Comparison of ENCODE assay signal across 20 cellular contexts in the genomic region with DNA sequence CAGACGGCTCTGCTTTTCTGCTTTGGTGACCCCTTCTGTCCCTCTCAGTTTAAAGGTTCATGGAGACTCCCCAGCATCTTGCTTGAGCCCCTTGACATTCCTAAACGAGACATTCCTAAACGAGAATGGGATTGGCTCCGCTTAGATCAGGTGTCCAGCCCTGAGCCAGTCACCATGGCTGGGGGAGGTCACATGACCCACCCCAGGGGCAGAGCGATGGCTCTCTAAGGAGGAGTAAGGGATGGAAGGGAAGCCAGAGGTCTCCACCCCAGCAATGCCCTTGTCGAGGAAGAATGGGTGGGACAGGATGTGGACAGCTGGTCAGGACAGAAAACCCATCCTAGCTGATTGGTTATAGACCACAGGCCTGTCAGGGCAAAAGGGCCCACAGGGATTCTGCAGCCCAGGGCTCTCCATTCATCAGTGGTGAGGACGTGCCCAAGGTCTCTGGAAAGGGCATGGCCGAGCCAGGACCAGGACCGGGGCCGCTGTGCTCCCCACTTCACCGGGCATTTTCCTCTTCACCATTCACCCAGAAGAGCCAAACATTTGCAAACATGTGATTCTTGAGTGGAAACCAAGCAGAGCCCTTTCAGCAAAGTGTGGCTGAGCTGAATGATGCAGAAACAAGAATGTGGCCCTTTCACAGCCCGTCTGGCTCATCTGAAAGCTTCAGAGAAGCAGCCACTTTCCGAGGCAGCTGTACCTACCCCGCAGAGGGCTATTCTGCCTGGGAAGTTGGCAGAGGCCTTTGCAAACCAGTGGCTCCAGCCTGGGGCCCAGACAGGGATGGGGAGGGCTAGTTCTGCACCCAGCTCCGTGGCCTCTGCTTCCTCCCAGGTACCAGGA. TPM values are rescaled to one million over a fixed set of nuclear protein-coding genes. Genes with fewer than 3 reads are reported as not detected.
A peak's percentile ranks its signal among the peaks of the same experiment; 100 is the strongest.
DNase-seq lines count a peak whose midpoint lies in the region; ATAC-seq, FAIRE-seq and TF ChIP-seq lines count a peak whose summit lies in the region.
"Had no signal": no experiment of that assay in that cellular context is flagged by ENCODE, and none has a peak within 500 bp of the region (broad histone marks: within the 10 kb centered on the region; RNA-seq: fewer than 3 reads in every experiment).

No MANE protein-coding gene starts in this region.

- no peaks in the 10 kb centered on the region for H3K79me2 ChIP-seq in HCT116 (ENCODE audit: insufficient read depth, low read length)
- H3K79me2 ChIP-seq in K562 (ENCODE audit: control insufficient read depth, insufficient read depth, low read length): no peaks in the 10 kb centered on the region

- ATAC-seq in HCT116 (0 out of 2 replicates have a peak, but pooled peaks have one; percentile 45), K562 (peak; percentile 61)
- ATAC-seq: CD8-positive, alpha-beta T cell; PC-3; SK-N-SH treated with all-trans-retinoic acid at 6 μM for 48 hours had no signal

- POLR2A ChIA-PET in HCT116 (lab: Charles Lee) (no interaction called here), K562 (lab: Yijun Ruan, JAX) (interaction anchor here (0.6 to 99.3 kb wide), 7 partner anchors 8 to 113 kb away, joined by 3 to 3336 read pairs (median 5); a partner anchor contains a TSS)

- no peaks in the 10 kb centered on the region for H3K9me3 Mint-ChIP-seq in nephron progenitor cell
- H3K9me3 Mint-ChIP-seq: CD8-positive, alpha-beta T cell had no signal

- RAD21 ChIA-PET in HCT116 (lab: Charles Lee; ENCODE audit: low non-redundant PET in 1 of 2, low total read pairs in 2 of 2, uncharacterized antibody in 2 of 2, unreplicated experiment in 2 of 2): no interaction called here

- no peaks in the 10 kb centered on the region for H3K4me1 Mint-ChIP-seq in nephron progenitor cell

- BruUV-seq in HCT116 (replicated peaks; lab: Mats Ljungman, UMichigan) (no TSS peak), K562 (replicated peaks; lab: Mats Ljungman, UMichigan) (no TSS peak)

- CTCF ChIA-PET in HCT116 (lab: Charles Lee) (no interaction called here), K562 (lab: Yijun Ruan, JAX; ENCODE audit: low intra/inter-chr PET ratio) (no interaction called here)

- H3K27me3 ChIP-seq in HCT116 (ENCODE audit: insufficient read depth, low read length) (no peaks in the 10 kb centered on the region), K562 (ENCODE audit: control insufficient read depth in 2 of 2, insufficient read depth in 2 of 2, low read length in 2 of 2) (peaks cover 81 to 95% of the 10 kb centered on the region in 2 experiments), esophagus squamous epithelium (no peaks in the 10 kb centered on the region)
- H3K27me3 ChIP-seq: BLaER1 treated with 17β-estradiol and CSF1 and Interleukin-3, amounts not matched to agents 10 nM and 100 nM had no signal

- H3K9me1 ChIP-seq in K562 (ENCODE audit: control insufficient read depth, insufficient read depth, low read length): peaks cover 8% of the 10 kb centered on the region

- intact Hi-C loops in HCT116 (cut with micrococcal nuclease) (no loop called here), K562 (cut with micrococcal nuclease) (no loop called here), esophagus squamous epithelium (cut with DNase I) (no loop called here)

- DNase-seq in HCT116 (ENCODE audit: low read depth, low spot score) (no peak), K562 (ENCODE audit: extremely low read depth in 1 of 4, low spot score in 3 of 4) (peak; percentile 67 to 95 (median 80)), nephron progenitor cell (no peak), substantia nigra (lab: John Stamatoyannopoulos, UW) (peak in 12 of 49 donors; percentile 9 to 43 (median 26)), esophagus squamous epithelium (lab: John Stamatoyannopoulos, UW) (no peak), T-helper 9 cell (no peak), NCI-H1694 treated with DMSO at 0.1 percent for 48 hours (lab: John Stamatoyannopoulos, UW) (no peak)
- DNase-seq: CD8-positive, alpha-beta T cell; H7; KG1; NCI-H1105 treated with DMSO at 0.1 percent for 48 hours; NCI-H1694; NCI-H2227 treated with DMSO at 0.1 percent for 48 hours; NCI-H510A treated with DMSO at 0.1 percent for 48 hours; NCI-H82; PC-3; SIG-M5 had no signal

- TF ChIP-seq CTCF in HCT116 (IDR thresholded peaks at IDR 0.05 in 2 of 3, conservative IDR thresholded peaks at IDR 0.05 in 1 of 3; ENCODE audit: borderline replicate concordance in 1 of 3, insufficient read depth in 1 of 3, low read depth in 2 of 3, low read length in 2 of 3) (no peak), K562 (IDR thresholded peaks at IDR 0.05 in 2 of 3, conservative IDR thresholded peaks at IDR 0.05 in 1 of 3; ENCODE audit: insufficient read depth in 2 of 3, low read depth in 1 of 3, low read length in 3 of 3) (no peak), nephron progenitor cell (IDR thresholded peaks at IDR 0.05) (no peak), esophagus squamous epithelium (IDR thresholded peaks at IDR 0.05) (no peak)

- no peaks in the 10 kb centered on the region for H3K9me2 ChIP-seq in HCT116 (ENCODE audit: insufficient read depth)

- H3K4me3 ChIP-seq in HCT116 (replicated peaks in 1 of 2; ENCODE audit: low read depth in 1 of 2, low read length in 2 of 2): no peak overlapping the region
- no peak overlapping the region for H3K4me3 ChIP-seq in K562
- no peak overlapping the region for H3K4me3 ChIP-seq in esophagus squamous epithelium
- H3K4me3 ChIP-seq: BLaER1 treated with 17β-estradiol and CSF1 and Interleukin-3, amounts not matched to agents 10 nM and 100 nM had no signal

- H3K36me3 ChIP-seq in HCT116 (ENCODE audit: control insufficient read depth in 1 of 2, insufficient read depth in 2 of 2, low read length in 2 of 2) (no peaks in the 10 kb centered on the region), K562 (ENCODE audit: control insufficient read depth, insufficient read depth, low read length) (no peaks in the 10 kb centered on the region), esophagus squamous epithelium (no peaks in the 10 kb centered on the region)
- H3K36me3 ChIP-seq: BLaER1 treated with 17β-estradiol and CSF1 and Interleukin-3, amounts not matched to agents 10 nM and 100 nM had no signal

- H2AFZ ChIP-seq in HCT116 (ENCODE audit: low read depth, low read length, poor library complexity, severe bottlenecking) (no peak overlapping the region), K562 (ENCODE audit: low read depth, low read length) (peak overlapping the region; percentile 38)

- FAIRE-seq in K562 (lab: Jason Lieb, UNC): no peak

- H3K9ac ChIP-seq in HCT116 (ENCODE audit: low read length) (no peak overlapping the region), K562 (ENCODE audit: insufficient read depth in 1 of 2, low read depth in 2 of 2, low read length in 2 of 2) (peak overlapping the region in 1 of 2 experiments; percentile 46; a peak in 2 of 4 replicates)
- H3K9ac ChIP-seq: BLaER1 treated with 17β-estradiol and CSF1 and Interleukin-3, amounts not matched to agents 10 nM and 100 nM had no signal

- 6% methylated on average over 15 of the region's 15 CpGs for WGBS in K562 (ENCODE audit: insufficient coverage, low coverage, missing lambda C conversion rate)
- 77 to 78% methylated on average over 6 to 10 of the region's 15 CpGs for WGBS in esophagus squamous epithelium, 2 donors

- H3K27me3 Mint-ChIP-seq in nephron progenitor cell (ENCODE audit: low read depth, poor library complexity): peaks cover 4% of the 10 kb centered on the region

- TF ChIP-seq RAD21 in HCT116 (IDR thresholded peaks at IDR 0.05; ENCODE audit: low read depth) (no peak), K562 (CRISPR knock-in tag; conservative IDR thresholded peaks at IDR 0.05 in 1 of 2, IDR thresholded peaks at IDR 0.05 in 1 of 2) (no peak)

- H3K4me2 ChIP-seq in HCT116 (ENCODE audit: low read length) (no peak overlapping the region), K562 (ENCODE audit: insufficient read depth, low read length) (peak overlapping the region; percentile 8)
- H3K4me2 ChIP-seq: BLaER1 treated with 17β-estradiol and CSF1 and Interleukin-3, amounts not matched to agents 10 nM and 100 nM had no signal

- no peak for TF ChIP-seq EP300 in K562 (IDR thresholded peaks at IDR 0.05; ENCODE audit: low read length)

- H4K20me1 ChIP-seq in HCT116 (ENCODE audit: insufficient read depth) (no peaks in the 10 kb centered on the region), K562 (replicated peaks; ENCODE audit: control insufficient read depth, insufficient read depth, low read length) (peaks cover 46% of the 10 kb centered on the region)
- H4K20me1 ChIP-seq: BLaER1 treated with 17β-estradiol and CSF1 and Interleukin-3, amounts not matched to agents 10 nM and 100 nM had no signal

- H3K4me3 Mint-ChIP-seq in nephron progenitor cell: no peak overlapping the region
- H3K4me3 Mint-ChIP-seq: CD8-positive, alpha-beta T cell had no signal

- H3K9me3 ChIP-seq in HCT116 (ENCODE audit: control insufficient read depth in 1 of 2, insufficient read depth in 1 of 2, low read depth in 1 of 2, low read length in 2 of 2) (no peaks in the 10 kb centered on the region), K562 (replicated peaks; ENCODE audit: control insufficient read depth, insufficient read depth, low read depth, low read length) (no peaks in the 10 kb centered on the region), esophagus squamous epithelium (no peaks in the 10 kb centered on the region)
- H3K9me3 ChIP-seq: BLaER1 treated with 17β-estradiol and CSF1 and Interleukin-3, amounts not matched to agents 10 nM and 100 nM had no signal

- H3K4me1 ChIP-seq in HCT116 (ENCODE audit: control insufficient read depth in 1 of 2, insufficient read depth in 2 of 2, low read length in 2 of 2): no peaks in the 10 kb centered on the region
- H3K4me1 ChIP-seq in K562 (replicated peaks in 1 of 2; ENCODE audit: control insufficient read depth in 2 of 2, insufficient read depth in 2 of 2, low read length in 2 of 2): peaks cover 3 to 17% of the 10 kb centered on the region in 2 experiments; a peak in 2 of 5 replicates
- H3K4me1 ChIP-seq in esophagus squamous epithelium: no peaks in the 10 kb centered on the region

- H3K27ac ChIP-seq in HCT116 (ENCODE audit: low read depth, low read length) (no peak overlapping the region), K562 (ENCODE audit: extremely low read depth, low read depth, low read length) (no peak overlapping the region), substantia nigra (ENCODE audit: low read depth, low read length, poor library complexity, severe bottlenecking) (peak overlapping the region; percentile 64), esophagus squamous epithelium (no peak overlapping the region)
- H3K27ac ChIP-seq: BLaER1 treated with 17β-estradiol and CSF1 and Interleukin-3, amounts not matched to agents 10 nM and 100 nM; RWPE1 had no signal

- no peaks in the 10 kb centered on the region for H3K36me3 Mint-ChIP-seq in nephron progenitor cell (ENCODE audit: low read depth)
- H3K36me3 Mint-ChIP-seq: CD8-positive, alpha-beta T cell had no signal

- TF ChIP-seq POLR2A in HCT116 (IDR thresholded peaks at IDR 0.05; ENCODE audit: borderline replicate concordance, extremely low read depth, insufficient read depth, insufficient read length): no peak
- no peak for TF ChIP-seq POLR2A in K562 (conservative IDR thresholded peaks at IDR 0.05)
- no peak for TF ChIP-seq POLR2A in esophagus squamous epithelium (IDR thresholded peaks at IDR 0.05)

- peak overlapping the region; percentile 26 for H3K27ac Mint-ChIP-seq in nephron progenitor cell
- H3K27ac Mint-ChIP-seq: CD8-positive, alpha-beta T cell had no signal

- in situ Hi-C loops in K562 (cut with MboI): no loop called here

RNA-seq across cellular contexts. Expression of a gene that starts 19.8 kb away (rescaled TPM):
- total RNA-seq in HCT116 (2021; ENCODE audit: unreplicated experiment) (34.0 TPM), K562 (2014; rRNA removed) (0.86 and 1.1 TPM in 2 replicates), K562 (2014; rRNA removed; fragmentation: Illumina TruSeq; extraction: Trizol) (1.3 and 1.5 TPM in 2 replicates), K562 (2015; rRNA removed; fragmentation: Illumina TruSeq; extraction: Trizol) (0.68 and 0.76 TPM in 2 replicates), K562 (2021) (1.7 and 2.0 TPM in 2 replicates), esophagus squamous epithelium (10 to 100 TPM; 30.4 to 71.6 (median 38.3) TPM)
- 17.3 and 22.8 TPM in 2 replicates for polyA plus RNA-seq in HCT116 (2012)
- 2.2 and 5.3 TPM in 2 replicates for total RNA-seq in K562 (2011; cell fraction: chromatin; rRNA removed; ENCODE audit: low replicate concordance)
- 2.8 and 4.3 TPM in 2 replicates for total RNA-seq in K562 (2011; cell fraction: nucleolus; rRNA removed)
- 4.3 and 5.2 TPM in 2 replicates for total RNA-seq in K562 (2011; cell fraction: nucleoplasm; rRNA removed)
- polyA plus RNA-seq in K562 (2011; rRNA removed) (5.9 and 9.1 TPM in 2 replicates), K562 (2014; fragmentation: Illumina TruSeq; extraction: Trizol) (2.3 and 2.6 TPM in 2 replicates), K562 (2014; fragmentation: Nextera tagmentation; extraction: Ambion mirVana) (under 1 TPM; 0.34 to 0.77 TPM), K562 (2014; rRNA removed) (1.6 TPM in 2 replicates)
- 4.5 and 4.9 TPM in 2 replicates for polyA plus RNA-seq in K562 (2011; cell fraction: cytosol; rRNA removed)
- polyA plus RNA-seq in K562 (2011; cell fraction: nucleus; rRNA removed): 3.3 and 4.2 TPM in 2 replicates
- polyA plus RNA-seq in K562 (2012): 2.7 and 2.8 TPM in 2 replicates
- polyA minus RNA-seq in K562 (2011; rRNA and poly(A)+ RNA removed): 6.6 and 8.9 TPM in 2 replicates
- polyA minus RNA-seq in K562 (2011; cell fraction: cytosol; rRNA and poly(A)+ RNA removed): 1.5 and 4.4 TPM in 2 replicates
- 1.1 and 1.9 TPM in 2 replicates for polyA minus RNA-seq in K562 (2011; cell fraction: nucleus; rRNA and poly(A)+ RNA removed)
- total RNA-seq: CD8-positive, alpha-beta T cell had no signal

RNA-seq across cellular contexts. Expression of a gene that starts 48.8 kb away (rescaled TPM):
- 35.5 TPM for total RNA-seq in HCT116 (2021; ENCODE audit: unreplicated experiment)
- 16.0 and 17.9 TPM in 2 replicates for polyA plus RNA-seq in HCT116 (2012)
- 1,024 and 1,416 TPM in 2 replicates for total RNA-seq in K562 (2011; cell fraction: chromatin; rRNA removed; ENCODE audit: low replicate concordance)
- 573 and 642 TPM in 2 replicates for total RNA-seq in K562 (2011; cell fraction: nucleolus; rRNA removed)
- 885 and 1,103 TPM in 2 replicates for total RNA-seq in K562 (2011; cell fraction: nucleoplasm; rRNA removed)
- total RNA-seq in K562 (2014; rRNA removed): 62.4 and 102 TPM in 2 replicates
- total RNA-seq in K562 (2014; rRNA removed; fragmentation: Illumina TruSeq; extraction: Trizol): 123 and 134 TPM in 2 replicates
- total RNA-seq in K562 (2015; rRNA removed; fragmentation: Illumina TruSeq; extraction: Trizol): 133 and 136 TPM in 2 replicates
- total RNA-seq in K562 (2021): 332 and 336 TPM in 2 replicates
- polyA plus RNA-seq in K562 (2011; rRNA removed): 56.9 and 113 TPM in 2 replicates
- 104 and 108 TPM in 2 replicates for polyA plus RNA-seq in K562 (2011; cell fraction: cytosol; rRNA removed)
- 257 and 304 TPM in 2 replicates for polyA plus RNA-seq in K562 (2011; cell fraction: nucleus; rRNA removed)
- polyA plus RNA-seq in K562 (2012): 133 and 153 TPM in 2 replicates
- 207 and 246 TPM in 2 replicates for polyA plus RNA-seq in K562 (2014; fragmentation: Illumina TruSeq; extraction: Trizol)
- polyA plus RNA-seq in K562 (2014; fragmentation: Nextera tagmentation; extraction: Ambion mirVana): 10 to 100 TPM; 78.9 to 81.6 TPM
- 97.1 and 106 TPM in 2 replicates for polyA plus RNA-seq in K562 (2014; rRNA removed)
- 271 and 342 TPM in 2 replicates for polyA minus RNA-seq in K562 (2011; rRNA and poly(A)+ RNA removed)
- polyA minus RNA-seq in K562 (2011; cell fraction: cytosol; rRNA and poly(A)+ RNA removed): 256 and 329 TPM in 2 replicates
- 324 and 515 TPM in 2 replicates for polyA minus RNA-seq in K562 (2011; cell fraction: nucleus; rRNA and poly(A)+ RNA removed)
- 10 to 100 TPM; 17.4 to 45.4 (median 31.1) TPM for total RNA-seq in esophagus squamous epithelium

Comparison
In these comparisons a context has a peak if more than half of its experiments do, and no peak if none do; other contexts are left out.
1. DNase-seq: peak in K562 (4 of 4); none in HCT116 (single experiment), nephron progenitor cell (single experiment), esophagus squamous epithelium (single experiment), T-helper 9 cell (single experiment) and NCI-H1694 treated with DMSO at 0.1 percent for 48 hours (single experiment).